In genomic region chr6:83551748-83552147, GRCh38 we compare ENCODE assay signal across 11 cellular contexts. TPM values are rescaled to one million over a fixed set of nuclear protein-coding genes. Genes with fewer than 3 reads are reported as not detected.
"Had no signal": no experiment of that assay in that cellular context is flagged by ENCODE, and none has a peak within 500 bp of the region (broad histone marks: within the 10 kb centered on the region; RNA-seq: fewer than 3 reads in every experiment).

No MANE protein-coding gene starts in this region.

RNA-seq across cellular contexts. Expression of gene PRSS35, which starts 39.4 kb away (rescaled TPM):
- total RNA-seq: activated B cell treated with CpG ODN at 0.5 μM for 24 hours; activated CD4-positive, alpha-beta memory T cell treated with anti-CD3 and anti-CD28 coated beads for 36 hours; activated CD4-positive, alpha-beta memory T cell treated with anti-CD3 and anti-CD28 coated beads, Interleukin-2, amount 10 ng/mL, durations not matched to agents 7 days and 5 days; activated CD4-positive, alpha-beta T cell treated with anti-CD3 and anti-CD28 coated beads for 36 hours; activated CD4-positive, alpha-beta T cell treated with anti-CD3 and anti-CD28 coated beads, Interleukin-2, amount 10 ng/mL, durations not matched to agents 24 days and 14 days; activated CD4-positive, alpha-beta T cell treated with anti-CD3 and anti-CD28 coated beads, Interleukin-2, amount 10 ng/mL, durations not matched to agents 7 days and 5 days; activated CD8-positive, alpha-beta memory T cell treated with anti-CD3 and anti-CD28 coated beads, Interleukin-2, amount 10 ng/mL, durations not matched to agents 7 days and 5 days; activated CD8-positive, alpha-beta T cell treated with anti-CD3 and anti-CD28 coated beads for 36 hours; activated CD8-positive, alpha-beta T cell treated with anti-CD3 and anti-CD28 coated beads, Interleukin-2, amount 10 ng/mL, durations not matched to agents 7 days and 5 days; T-helper 1 cell treated with Interleukin-12 subunit alpha and Interleukin-12 subunit beta and Interleukin-4 antibody, amounts not matched to agents 30 ng/mL and 1 ng/mL, for 36 hours; T-helper 2 cell treated with Interferon-gamma antibody and Interleukin-4, amounts not matched to agents 100 ng/mL and 5 ng/mL, for 36 hours had no signal
